In genomic region chr18:2606335-2606734, GRCh38 we compare ENCODE assay signal across 1 cellular context.
TF ChIP-seq lines count a peak whose summit lies in the region.

No MANE protein-coding gene starts in this region.

TF ChIP-seq in GM12878, 131 proteins besides CTCF, POLR2A, EP300 and RAD21:
- TF ChIP-seq CHD1 (IDR thresholded peaks at IDR 0.05; ENCODE audit: low read depth, low read length) = no peak
- no peak for TF ChIP-seq SMC3 (IDR thresholded peaks at IDR 0.05; ENCODE audit: borderline replicate concordance, low read length)
- TF ChIP-seq RELB (IDR thresholded peaks at IDR 0.05; ENCODE audit: low read depth) = no peak
- no peak for TF ChIP-seq TARDBP (IDR thresholded peaks at IDR 0.05; ENCODE audit: borderline replicate concordance)
